ENCODE assay signal across 10 cellular contexts in genomic region chr9:109311731-109312130, GRCh38. TPM values are rescaled to one million over a fixed set of nuclear protein-coding genes. Genes with fewer than 3 reads are reported as not detected.
DNase-seq lines count a peak whose midpoint lies in the region; ATAC-seq and TF ChIP-seq lines count a peak whose summit lies in the region.
"Had no signal": no experiment of that assay in that cellular context is flagged by ENCODE, and none has a peak within 500 bp of the region (broad histone marks: within the 10 kb centered on the region; RNA-seq: fewer than 3 reads in every experiment).

No MANE protein-coding gene starts in this region.

- H3K4me3 ChIP-seq in mucosa of descending colon, result no peak overlapping the region
- H3K4me3 ChIP-seq in heart right ventricle, result no peak overlapping the region

- H3K27ac ChIP-seq in heart right ventricle, result no peak overlapping the region

- H3K9me3 ChIP-seq in mucosa of descending colon (no peaks in the 10 kb centered on the region), heart right ventricle (no peaks in the 10 kb centered on the region)

- TF ChIP-seq CTCF in mucosa of descending colon (IDR thresholded peaks at IDR 0.05) (no peak), heart right ventricle (IDR thresholded peaks at IDR 0.05) (no peak)

- H3K36me3 ChIP-seq in mucosa of descending colon (ENCODE audit: low read depth), result no peaks in the 10 kb centered on the region
- no peaks in the 10 kb centered on the region for H3K36me3 ChIP-seq in heart right ventricle

- intact Hi-C loops in mucosa of descending colon (cut with DNase I, micrococcal nuclease), result no loop called here
- intact Hi-C loops in heart right ventricle (cut with DNase I), result loop anchor here in 3 of 10 donors (5.0 to 10.0 kb wide), 3 partner anchors 34 to 67 kb away; no protein-coding TSS in a partner anchor

- ATAC-seq in GM18499 (IDR thresholded peaks at IDR 0.05; ENCODE audit: insufficient read depth, unreplicated experiment) (peak; percentile 92), GM21529 (IDR thresholded peaks at IDR 0.05; ENCODE audit: unreplicated experiment) (peak; percentile 86), mucosa of descending colon (no peak), heart right ventricle (no peak)

- peak; percentile 29 for DNase-seq in NCI-H1694 (lab: John Stamatoyannopoulos, UW)
- peak; percentile 34 for DNase-seq in left kidney (ENCODE audit: low read depth, low spot score)
- DNase-seq in mucosa of descending colon, result no peak
- DNase-seq in SKM-1 (lab: John Stamatoyannopoulos, UW; ENCODE audit: unreplicated experiment), result no peak
- DNase-seq in heart right ventricle, result no peak
- DNase-seq: naive B cell, NCI-H187 treated with DMSO at 0.1 percent for 48 hours, SIG-M5 had no signal

- peaks cover 44% of the 10 kb centered on the region for H3K4me1 ChIP-seq in mucosa of descending colon (ENCODE audit: low read depth)
- H3K4me1 ChIP-seq in heart right ventricle, result peaks cover 0 to 47% (median 21%) of the 10 kb centered on the region in 9 donors

- 56 to 65% methylated on average over 7 of the region's 7 CpGs for WGBS in heart right ventricle, 2 donors

- peaks cover 0 to 38% (median 20%) of the 10 kb centered on the region in 7 donors for H3K27me3 ChIP-seq in heart right ventricle

RNA-seq across cellular contexts. Expression of gene EPB41L4B, which starts 9.1 kb away (rescaled TPM):
- total RNA-seq in mucosa of descending colon (100 to 1,000 TPM in 2 of 3 donors, 10 to 100 TPM in 1; 56.3 to 163 (median 122) TPM), heart right ventricle (10 to 100 TPM in 2 of 10 donors, 1 to 10 TPM in 8; 2.4 to 15.2 (median 4.7) TPM)
- polyA plus RNA-seq in heart right ventricle, result 1 to 10 TPM in 1 of 2 donors, under 1 TPM in 1; 0.20 to 3.4 TPM

Comparison
In these comparisons a context has a peak if more than half of its experiments do, and no peak if none do; other contexts are left out.
1. ATAC-seq: peak in GM18499 (single experiment) and GM21529 (single experiment); none in mucosa of descending colon (single experiment) and heart right ventricle (0 of 8).
2. DNase-seq: peak in NCI-H1694 (single experiment) and left kidney (single experiment); none in mucosa of descending colon (0 of 3), SKM-1 (single experiment) and heart right ventricle (0 of 2).